10 cellular contexts compared by ENCODE assay signal in the genomic region with DNA sequence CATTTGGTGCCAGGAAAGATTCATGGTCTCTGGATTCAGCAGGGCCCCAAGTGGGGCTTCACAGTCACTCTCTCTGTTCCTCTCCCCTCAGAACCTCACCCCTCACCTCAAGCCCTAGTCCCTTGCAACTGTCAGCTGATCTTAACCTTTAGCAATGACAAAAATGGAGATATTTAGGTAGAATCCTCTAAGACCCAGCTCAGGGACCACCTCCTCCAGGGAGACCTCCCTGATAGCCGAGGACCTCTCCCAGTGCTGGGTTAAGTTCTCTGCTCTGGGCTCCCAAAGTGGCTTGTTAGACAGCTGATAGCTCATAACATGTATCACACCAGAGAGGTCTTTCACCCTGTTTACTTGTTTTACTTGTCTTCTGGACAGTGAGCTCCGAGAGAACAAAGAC.
"Had no signal": no experiment of that assay in that cellular context is flagged by ENCODE, and none has a peak within 500 bp of the region (broad histone marks: within the 10 kb centered on the region; RNA-seq: fewer than 3 reads in every experiment).

No MANE protein-coding gene starts in this region.

- H3K4me3 ChIP-seq: GM23338, HAP-1 had no signal

- FAIRE-seq: H1, HepG2 had no signal

- H2AFZ ChIP-seq: GM23338 had no signal

- ATAC-seq: GM23338, HCT116, HepG2 had no signal

- H3K9me3 Mint-ChIP-seq: GM23338, IgD-negative memory B cell had no signal

- H3K36me3 ChIP-seq: HAP-1 had no signal

- H3K27ac ChIP-seq: HL-60 had no signal

- H3K4me2 ChIP-seq: GM23338 had no signal

- H3K27me3 Mint-ChIP-seq: IgD-negative memory B cell had no signal

- H3K4me3 Mint-ChIP-seq: GM23338, HFFc6 had no signal

- H3K9me3 ChIP-seq: HAP-1 had no signal

- DNase-seq: H7, HFFc6, KG1 had no signal

- H3K27ac Mint-ChIP-seq: GM23338, HFFc6, IgD-negative memory B cell had no signal

- H3K4me1 ChIP-seq: HAP-1 had no signal
